ENCODE assay signal across 8 cellular contexts in genomic region chr9:2570615-2571479, GRCh38. TPM values are rescaled to one million over a fixed set of nuclear protein-coding genes. Genes with fewer than 3 reads are reported as not detected.
DNase-seq lines count a peak whose midpoint lies in the region; ATAC-seq, FAIRE-seq and TF ChIP-seq lines count a peak whose summit lies in the region.

No MANE protein-coding gene starts in this region.

- ATAC-seq in DND-41 (ENCODE audit: insufficient read depth, low read depth), result peak; percentile 48; the same call in 2 of the 3 replicates
- peak; percentile 82 for ATAC-seq in GM21423 (IDR thresholded peaks at IDR 0.05; ENCODE audit: unreplicated experiment)
- ATAC-seq in HG03520 (IDR thresholded peaks at IDR 0.05; ENCODE audit: unreplicated experiment), result no peak

- H3K9me3 ChIP-seq in DND-41 (ENCODE audit: insufficient read depth, low read length, severe bottlenecking), result no peaks in the 10 kb centered on the region
- H3K9me3 ChIP-seq in endothelial cell of umbilical vein (replicated peaks; ENCODE audit: control insufficient read depth, insufficient read depth, low read length), result no peaks in the 10 kb centered on the region

- intact Hi-C loops in endothelial cell of umbilical vein (cut with micrococcal nuclease), result loop anchor here (5.0 kb wide), 1 partner anchor 104 kb away; no protein-coding TSS in a partner anchor

- H3K27ac ChIP-seq in DND-41 (ENCODE audit: low read length) (no peak overlapping the region), endothelial cell of umbilical vein (ENCODE audit: insufficient read depth, low read depth, low read length) (no peak overlapping the region)

- no peak for TF ChIP-seq POLR2A in endothelial cell of umbilical vein (IDR thresholded peaks at IDR 0.05; ENCODE audit: low read depth, low read length)

- no TSS peak for BruUV-seq in endothelial cell of umbilical vein (replicated peaks; lab: Mats Ljungman, UMichigan)

- TF ChIP-seq CTCF in DND-41 (IDR thresholded peaks at IDR 0.05; ENCODE audit: borderline replicate concordance, extremely low read depth, low read length, poor library complexity, severe bottlenecking) (no peak), endothelial cell of umbilical vein (IDR thresholded peaks at IDR 0.05; ENCODE audit: extremely low read depth in 1 of 2, insufficient read depth in 1 of 2, low read depth in 1 of 2, low read length in 2 of 2) (no peak)

- no peaks in the 10 kb centered on the region for H3K36me3 ChIP-seq in DND-41 (ENCODE audit: insufficient read depth, low read length)
- no peaks in the 10 kb centered on the region for H3K36me3 ChIP-seq in endothelial cell of umbilical vein (ENCODE audit: control insufficient read depth in 2 of 2, extremely low read depth in 1 of 2, insufficient read depth in 2 of 2, low read length in 2 of 2)

- H3K4me1 ChIP-seq in DND-41 (ENCODE audit: insufficient read depth, low read length) (no peaks in the 10 kb centered on the region), endothelial cell of umbilical vein (ENCODE audit: control insufficient read depth, extremely low read depth, insufficient read depth, low read length) (no peaks in the 10 kb centered on the region)

- FAIRE-seq in RCC 7860 (lab: Jason Lieb, UNC), result peak; percentile 98
- no peak for FAIRE-seq in endothelial cell of umbilical vein (lab: Jason Lieb, UNC)

- CTCF ChIA-PET in endothelial cell of umbilical vein (lab: Charles Lee), result no interaction called here

- H2AFZ ChIP-seq in DND-41 (ENCODE audit: low read depth, low read length) (no peak overlapping the region), endothelial cell of umbilical vein (ENCODE audit: low read depth, low read length) (no peak overlapping the region)

- H3K79me2 ChIP-seq in DND-41 (ENCODE audit: insufficient read depth, low read length) (no peaks in the 10 kb centered on the region), endothelial cell of umbilical vein (ENCODE audit: control insufficient read depth, insufficient read depth, low read length) (no peaks in the 10 kb centered on the region)

- DNase-seq in DND-41 (peak; percentile 35), HS-27A (ENCODE audit: low read depth) (peak; percentile 58), RCC 7860 (ENCODE audit: low spot score) (peak; percentile 100), endothelial cell of umbilical vein (ENCODE audit: low read depth, low spot score) (peak; percentile 21), occipital lobe (lab: John Stamatoyannopoulos, UW) (peak; percentile 5), SK-N-DZ (ENCODE audit: low spot score) (no peak)

- H3K27me3 ChIP-seq in DND-41 (ENCODE audit: insufficient read depth, low read length, poor library complexity), result no peaks in the 10 kb centered on the region
- H3K27me3 ChIP-seq in endothelial cell of umbilical vein (ENCODE audit: control insufficient read depth in 2 of 2, insufficient read depth in 2 of 2, low read length in 2 of 2), result no peaks in the 10 kb centered on the region

- H3K4me2 ChIP-seq in DND-41 (ENCODE audit: insufficient read depth, low read length) (no peak overlapping the region), endothelial cell of umbilical vein (ENCODE audit: insufficient read depth, low read length) (no peak overlapping the region)

- H3K9ac ChIP-seq in DND-41 (ENCODE audit: low read depth, low read length) (no peak overlapping the region), endothelial cell of umbilical vein (replicated peaks; ENCODE audit: extremely low read depth, insufficient read depth, low read length) (no peak overlapping the region)

- dilution Hi-C loops in endothelial cell of umbilical vein (cut with MboI; ENCODE audit: extremely low pct_ligation_motif_present, low sequenced_read_pairs), result no loop called here

- H3K9me1 ChIP-seq in endothelial cell of umbilical vein (replicated peaks; ENCODE audit: control insufficient read depth, extremely low read depth, insufficient read depth, low read length), result no peaks in the 10 kb centered on the region

- POLR2A ChIA-PET in endothelial cell of umbilical vein (lab: Charles Lee), result no interaction called here

- no peaks in the 10 kb centered on the region for H4K20me1 ChIP-seq in DND-41 (ENCODE audit: insufficient read depth, low read length)
- no peaks in the 10 kb centered on the region for H4K20me1 ChIP-seq in endothelial cell of umbilical vein (replicated peaks; ENCODE audit: control insufficient read depth, extremely low read depth, insufficient read depth, low read length)

- no peak overlapping the region for H3K4me3 ChIP-seq in DND-41 (ENCODE audit: low read depth in 1 of 2, low read length in 2 of 2)
- no peak overlapping the region for H3K4me3 ChIP-seq in endothelial cell of umbilical vein (replicated peaks in 1 of 3; ENCODE audit: insufficient read depth in 1 of 3, low read depth in 1 of 3, low read length in 3 of 3)

TF ChIP-seq in endothelial cell of umbilical vein, 7 proteins besides CTCF, POLR2A, EP300 and RAD21:
- TF ChIP-seq FOS (IDR thresholded peaks at IDR 0.05; ENCODE audit: borderline replicate concordance, insufficient read depth, low read length) (peak; percentile 18), GATA2 (IDR thresholded peaks at IDR 0.05; ENCODE audit: insufficient read depth, insufficient read length, low read depth, low read length) (no peak)

RNA-seq across cellular contexts. Expression of gene VLDLR, which starts 50.7 kb away (rescaled TPM):
- total RNA-seq in endothelial cell of umbilical vein (2.5 and 3.2 TPM in 2 replicates), occipital lobe (45.7 TPM)
- 0.47 and 0.49 TPM in 2 replicates for polyA plus RNA-seq in endothelial cell of umbilical vein
- polyA plus RNA-seq in endothelial cell of umbilical vein (2011; cell fraction: cytosol; rRNA removed), result 0.43 and 0.47 TPM in 2 replicates
- 0.68 and 1.0 TPM in 2 replicates for polyA plus RNA-seq in endothelial cell of umbilical vein (2011; cell fraction: nucleus; rRNA removed)
- 0.45 and 0.82 TPM in 2 replicates for polyA plus RNA-seq in endothelial cell of umbilical vein (2012)
- polyA minus RNA-seq in endothelial cell of umbilical vein, result 1.6 and 1.9 TPM in 2 replicates
- 1.3 TPM for polyA minus RNA-seq in endothelial cell of umbilical vein (2011; cell fraction: cytosol; rRNA and poly(A)+ RNA removed)
- 0.63 and 0.72 TPM in 2 replicates for polyA minus RNA-seq in endothelial cell of umbilical vein (2011; cell fraction: nucleus; rRNA and poly(A)+ RNA removed)
- polyA plus RNA-seq in SK-N-DZ (2014; cell fraction: cytosol; rRNA removed), result 8.7 and 10.3 TPM in 2 replicates
- 22.7 and 22.9 TPM in 2 replicates for polyA plus RNA-seq in SK-N-DZ (2014; cell fraction: nucleus; rRNA removed)

Comparison
In these comparisons a context has a peak if more than half of its experiments do, and no peak if none do; other contexts are left out.
1. RNA of gene VLDLR, which starts 50.7 kb away (total RNA-seq): 45.7 TPM in occipital lobe (single experiment); 2.5 to 3.2 TPM in endothelial cell of umbilical vein; every median in the first group is over 10 times any median in the second.